In the genomic region with DNA sequence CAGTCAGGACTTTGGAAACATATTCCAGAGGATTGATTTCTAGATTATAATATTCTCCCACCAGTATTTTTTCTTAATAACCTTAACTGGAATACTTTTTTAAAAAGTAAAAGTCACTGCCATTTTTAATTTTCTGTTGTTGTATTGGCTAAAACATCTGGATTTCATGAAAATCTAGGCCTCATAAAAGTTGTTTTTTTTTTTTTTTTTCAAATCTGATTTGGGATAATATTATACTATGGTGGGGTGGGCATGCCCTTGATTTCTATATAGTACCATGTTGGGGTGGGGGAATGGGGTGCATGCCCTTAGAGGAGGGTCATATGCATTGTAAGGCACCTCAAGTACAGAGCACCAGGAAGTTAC, we compare ENCODE assay signal across 14 cellular contexts. TPM values are rescaled to one million over a fixed set of nuclear protein-coding genes. Genes with fewer than 3 reads are reported as not detected.
DNase-seq lines count a peak whose midpoint lies in the region; ATAC-seq and TF ChIP-seq lines count a peak whose summit lies in the region.
"Had no signal": no experiment of that assay in that cellular context is flagged by ENCODE, and none has a peak within 500 bp of the region (broad histone marks: within the 10 kb centered on the region; RNA-seq: fewer than 3 reads in every experiment).

No MANE protein-coding gene starts in this region.

- CTCF ChIA-PET in Caco-2 (lab: Charles Lee): interaction anchor here (0.8 kb wide), 1 partner anchor 30 kb away, joined by 4 read pairs; no protein-coding TSS in a partner anchor

- TF ChIP-seq RAD21 in liver (IDR thresholded peaks at IDR 0.05): no peak

- TF ChIP-seq CTCF in Caco-2 (IDR thresholded peaks at IDR 0.05; ENCODE audit: insufficient read depth in 1 of 2, low read depth in 1 of 2, low read length in 1 of 2, severe bottlenecking in 1 of 2, unreplicated experiment in 1 of 2): no peak
- TF ChIP-seq CTCF in liver (IDR thresholded peaks at IDR 0.05; ENCODE audit: low read depth, low read length, missing input control): no peak
- TF ChIP-seq CTCF in spleen (IDR thresholded peaks at IDR 0.05 in 8 of 11, conservative IDR thresholded peaks at IDR 0.05 in 3 of 11): no peak

- H3K4me1 ChIP-seq in Caco-2: peaks cover 65% of the 10 kb centered on the region
- H3K4me1 ChIP-seq in adipocyte (ENCODE audit: control insufficient read depth, insufficient read depth, low read length): peaks cover 71% of the 10 kb centered on the region
- H3K4me1 ChIP-seq in liver (ENCODE audit: control insufficient read depth in 4 of 4, insufficient read depth in 4 of 4, low read length in 3 of 4): peaks cover 22 to 65% (median 46%) of the 10 kb centered on the region in 4 donors
- peaks cover 10 to 83% (median 40%) of the 10 kb centered on the region in 6 donors for H3K4me1 ChIP-seq in spleen

- POLR2A ChIA-PET in Caco-2 (lab: Charles Lee): no interaction called here

- no peak overlapping the region for H3K4me3 Mint-ChIP-seq in Caco-2 (ENCODE audit: unreplicated experiment)
- H3K4me3 Mint-ChIP-seq in stimulated activated naive B cell treated with anti-CD40 and anti-IgM and Interleukin-4, amounts not matched to agents 10 μg/mL and 1 μg/mL and 100 μg/mL, for 72 hours: no peak overlapping the region

- TF ChIP-seq POLR2A in spleen (IDR thresholded peaks at IDR 0.05): no peak

- no peaks in the 10 kb centered on the region for H3K27me3 Mint-ChIP-seq in Caco-2 (ENCODE audit: insufficient read depth, unreplicated experiment)
- peaks cover 4 to 7% of the 10 kb centered on the region in 2 donors for H3K27me3 Mint-ChIP-seq in stimulated activated naive B cell treated with anti-CD40 and anti-IgM and Interleukin-4, amounts not matched to agents 10 μg/mL and 1 μg/mL and 100 μg/mL, for 72 hours

- H3K9ac ChIP-seq in adipocyte (ENCODE audit: low read length) (peak overlapping the region; percentile 94), liver (ENCODE audit: low read depth in 1 of 2, low read length in 2 of 2) (no peak overlapping the region)
- H3K9ac ChIP-seq: BLaER1, KMS-11 had no signal

- H3K36me3 Mint-ChIP-seq in Caco-2 (ENCODE audit: insufficient read depth, unreplicated experiment): peaks cover 96% of the 10 kb centered on the region
- H3K36me3 Mint-ChIP-seq in stimulated activated naive B cell treated with anti-CD40 and anti-IgM and Interleukin-4, amounts not matched to agents 10 μg/mL and 1 μg/mL and 100 μg/mL, for 72 hours: no peaks in the 10 kb centered on the region

- H3K36me3 ChIP-seq in Caco-2 (ENCODE audit: control insufficient read depth, insufficient read depth, low read length): no peaks in the 10 kb centered on the region
- peaks cover 5% of the 10 kb centered on the region for H3K36me3 ChIP-seq in adipocyte (ENCODE audit: control insufficient read depth, insufficient read depth, low read length, severe bottlenecking)
- peaks cover 0 to 1% (median 0%) of the 10 kb centered on the region in 4 donors for H3K36me3 ChIP-seq in liver (ENCODE audit: control insufficient read depth in 4 of 4, insufficient read depth in 3 of 4, low read depth in 1 of 4, low read length in 3 of 4)
- H3K36me3 ChIP-seq in spleen: peaks cover 0 to 3% (median 0%) of the 10 kb centered on the region in 6 donors
- H3K36me3 ChIP-seq: BLaER1 had no signal

- no peaks in the 10 kb centered on the region for H3K9me3 ChIP-seq in Caco-2
- no peaks in the 10 kb centered on the region for H3K9me3 ChIP-seq in adipocyte (ENCODE audit: control insufficient read depth, low read length)
- H3K9me3 ChIP-seq in liver (ENCODE audit: control insufficient read depth in 4 of 4, low read length in 3 of 4): no peaks in the 10 kb centered on the region
- no peaks in the 10 kb centered on the region for H3K9me3 ChIP-seq in spleen
- H3K9me3 ChIP-seq: BLaER1 had no signal

- BruUV-seq in Caco-2 (replicated peaks; lab: Mats Ljungman, UMichigan): no TSS peak

- intact Hi-C loops in Caco-2 (cut with micrococcal nuclease; ENCODE audit: unreplicated experiment): no loop called here
- intact Hi-C loops in spleen (cut with DNase I; ENCODE audit: low total_unique reads): no loop called here

- H3K4me1 Mint-ChIP-seq in Caco-2 (ENCODE audit: low read depth, unreplicated experiment): peaks cover 61% of the 10 kb centered on the region
- H3K4me1 Mint-ChIP-seq in stimulated activated naive B cell treated with anti-CD40 and anti-IgM and Interleukin-4, amounts not matched to agents 10 μg/mL and 1 μg/mL and 100 μg/mL, for 72 hours: peaks cover 8 to 18% of the 10 kb centered on the region in 2 donors

- peak overlapping the region; percentile 79 for H3K27ac Mint-ChIP-seq in Caco-2 (ENCODE audit: unreplicated experiment)
- H3K27ac Mint-ChIP-seq in stimulated activated naive B cell treated with anti-CD40 and anti-IgM and Interleukin-4, amounts not matched to agents 10 μg/mL and 1 μg/mL and 100 μg/mL, for 72 hours: no peak overlapping the region

- no peaks in the 10 kb centered on the region for H3K9me3 Mint-ChIP-seq in Caco-2 (ENCODE audit: unreplicated experiment)
- H3K9me3 Mint-ChIP-seq in stimulated activated naive B cell treated with anti-CD40 and anti-IgM and Interleukin-4, amounts not matched to agents 10 μg/mL and 1 μg/mL and 100 μg/mL, for 72 hours: no peaks in the 10 kb centered on the region

- H3K4me3 ChIP-seq in Caco-2 (ENCODE audit: low read depth, low read length) (no peak overlapping the region), adipocyte (ENCODE audit: low read length) (peak overlapping the region; percentile 91), liver (ENCODE audit: low read depth in 1 of 3, low read length in 3 of 3) (no peak overlapping the region), spleen (no peak overlapping the region)
- H3K4me3 ChIP-seq: BLaER1 had no signal

- DNase-seq in Caco-2 (no peak), adipocyte (ENCODE audit: low read depth) (no peak), spleen (no peak), NCI-H1694 (lab: John Stamatoyannopoulos, UW) (no peak)
- no peak for DNase-seq in activated CD4-positive, alpha-beta T cell treated with anti-CD3 and anti-CD28 coated beads, Interleukin-2, amount 50 U/mL, for 1 hour
- DNase-seq in stimulated activated naive B cell treated with anti-CD40 and anti-IgM and Interleukin-4, amounts not matched to agents 10 μg/mL and 1 μg/mL and 100 μg/mL, for 72 hours: no peak
- DNase-seq: activated CD4-positive, CD25-positive, alpha-beta regulatory T cell treated with anti-CD3 and anti-CD28 coated beads, Interleukin-2, amount 50 U/mL, for 72 hours; activated T-cell treated with anti-CD3 and anti-CD28 coated beads, Interleukin-2, amount 50 U/mL, for 1 hour; amygdala; NCI-H1930 had no signal

- H3K27ac ChIP-seq in liver (ENCODE audit: low read depth in 1 of 2, low read length in 2 of 2): peak overlapping the region; percentile 29 to 79
- H3K27ac ChIP-seq in spleen: peak overlapping the region in 5 of 8 donors; percentile 20 to 90 (median 59)
- H3K27ac ChIP-seq: BLaER1, KMS-11 had no signal

- H3K27me3 ChIP-seq in Caco-2 (replicated peaks; ENCODE audit: control insufficient read depth, insufficient read depth, low read length) (no peaks in the 10 kb centered on the region), adipocyte (replicated peaks; ENCODE audit: control insufficient read depth, insufficient read depth, low read length) (no peaks in the 10 kb centered on the region), liver (ENCODE audit: control insufficient read depth in 4 of 4, insufficient read depth in 4 of 4, low read length in 3 of 4) (no peaks in the 10 kb centered on the region), spleen (replicated peaks in 1 of 7) (peaks cover 0 to 9% (median 2%) of the 10 kb centered on the region in 7 donors)

- ATAC-seq in GM21529 (IDR thresholded peaks at IDR 0.05; ENCODE audit: unreplicated experiment): no peak
- ATAC-seq in stimulated activated naive B cell treated with anti-CD40 and anti-IgM and Interleukin-4, amounts not matched to agents 10 μg/mL and 1 μg/mL and 100 μg/mL, for 72 hours (replicated peaks): no peak

TF ChIP-seq in liver, 16 proteins besides CTCF, POLR2A, EP300 and RAD21:
- TF ChIP-seq SP1 (IDR thresholded peaks at IDR 0.05) (no peak), TAF1 (conservative IDR thresholded peaks at IDR 0.05) (no peak), FOXA1 (IDR thresholded peaks at IDR 0.05) (no peak), RXRA (IDR thresholded peaks at IDR 0.05) (no peak), EGR1 (IDR thresholded peaks at IDR 0.05; ENCODE audit: low read depth in 2 of 2) (no peak), NR2F2 (IDR thresholded peaks at IDR 0.05) (no peak), HNF4A (conservative IDR thresholded peaks at IDR 0.05) (no peak)
- TF ChIP-seq, protein P1, sequence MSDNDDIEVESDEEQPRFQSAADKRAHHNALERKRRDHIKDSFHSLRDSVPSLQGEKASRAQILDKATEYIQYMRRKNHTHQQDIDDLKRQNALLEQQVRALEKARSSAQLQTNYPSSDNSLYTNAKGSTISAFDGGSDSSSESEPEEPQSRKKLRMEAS (IDR thresholded peaks at IDR 0.05): no peak
- TF ChIP-seq, protein P2, sequence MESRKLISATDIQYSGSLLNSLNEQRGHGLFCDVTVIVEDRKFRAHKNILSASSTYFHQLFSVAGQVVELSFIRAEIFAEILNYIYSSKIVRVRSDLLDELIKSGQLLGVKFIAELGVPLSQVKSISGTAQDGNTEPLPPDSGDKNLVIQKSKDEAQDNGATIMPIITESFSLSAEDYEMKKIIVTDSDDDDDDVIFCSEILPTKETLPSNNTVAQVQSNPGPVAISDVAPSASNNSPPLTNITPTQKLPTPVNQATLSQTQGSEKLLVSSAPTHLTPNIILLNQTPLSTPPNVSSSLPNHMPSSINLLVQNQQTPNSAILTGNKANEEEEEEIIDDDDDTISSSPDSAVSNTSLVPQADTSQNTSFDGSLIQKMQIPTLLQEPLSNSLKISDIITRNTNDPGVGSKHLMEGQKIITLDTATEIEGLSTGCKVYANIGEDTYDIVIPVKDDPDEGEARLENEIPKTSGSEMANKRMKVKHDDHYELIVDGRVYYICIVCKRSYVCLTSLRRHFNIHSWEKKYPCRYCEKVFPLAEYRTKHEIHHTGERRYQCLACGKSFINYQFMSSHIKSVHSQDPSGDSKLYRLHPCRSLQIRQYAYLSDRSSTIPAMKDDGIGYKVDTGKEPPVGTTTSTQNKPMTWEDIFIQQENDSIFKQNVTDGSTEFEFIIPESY (IDR thresholded peaks at IDR 0.05): no peak

RNA-seq across cellular contexts. Expression of gene TPM1, which starts 9.1 kb away (rescaled TPM):
- 193 and 209 TPM in 2 replicates for total RNA-seq in Caco-2 (2022)
- 100 to 1,000 TPM in 1 of 2 donors, 10 to 100 TPM in 1; 64.7 to 101 TPM for total RNA-seq in liver
- 10 to 100 TPM; 69.6 to 73.3 TPM for polyA plus RNA-seq in liver
- total RNA-seq in spleen: 100 to 1,000 TPM in 5 of 7 donors, 10 to 100 TPM in 2; 86.5 to 317 (median 126) TPM
- 100 to 1,000 TPM in 1 of 3 donors, 10 to 100 TPM in 2; 70.6 to 141 (median 91.0) TPM for polyA plus RNA-seq in spleen
